In the genomic region with DNA sequence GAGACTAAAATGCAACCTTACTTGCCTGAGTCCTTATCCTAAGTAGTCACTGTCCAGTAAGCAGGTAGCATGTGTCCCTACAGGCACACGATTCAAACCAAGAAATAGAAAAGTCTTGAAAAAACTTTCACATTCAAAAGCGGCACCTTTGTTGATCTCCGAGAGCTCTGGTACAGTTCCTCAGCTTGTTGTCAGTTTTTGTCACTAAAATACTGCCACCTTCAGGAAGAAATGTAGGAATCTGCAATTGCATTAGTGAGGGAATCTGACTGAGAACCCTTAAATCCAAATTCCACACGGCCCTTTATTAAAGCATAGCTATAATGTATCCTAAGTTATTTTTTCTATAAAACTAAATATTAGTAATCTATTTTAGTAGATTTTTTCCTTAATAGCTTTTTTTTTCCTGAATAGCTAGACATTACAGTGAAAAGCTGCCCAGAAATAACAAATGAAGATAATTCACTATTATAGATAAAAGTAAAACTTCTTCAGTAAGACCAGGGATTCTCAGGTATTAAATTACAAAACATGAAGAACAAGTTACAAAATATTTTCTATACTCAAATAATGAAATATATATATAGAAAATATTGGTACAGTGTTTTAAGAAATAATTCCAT, we compare ENCODE assay signal across 9 cellular contexts. TPM values are rescaled to one million over a fixed set of nuclear protein-coding genes. Genes with fewer than 3 reads are reported as not detected.
DNase-seq lines count a peak whose midpoint lies in the region; ATAC-seq and TF ChIP-seq lines count a peak whose summit lies in the region.
"Had no signal": no experiment of that assay in that cellular context is flagged by ENCODE, and none has a peak within 500 bp of the region (broad histone marks: within the 10 kb centered on the region; RNA-seq: fewer than 3 reads in every experiment).

No MANE protein-coding gene starts in this region.

- no peak overlapping the region for H3K27ac Mint-ChIP-seq in natural killer cell treated with Interleukin-12 subunit alpha and Interleukin-12 subunit beta and Interleukin-15 and Interleukin-18, amount 100 ng/mL, for 72 hours
- H3K27ac Mint-ChIP-seq: T-helper 1 cell treated with Interleukin-12 subunit alpha and Interleukin-12 subunit beta and Interleukin-4 antibody, amounts not matched to agents 30 μg/mL and 1 μg/mL, for 36 hours had no signal

- no peaks in the 10 kb centered on the region for H3K9me3 Mint-ChIP-seq in natural killer cell treated with Interleukin-12 subunit alpha and Interleukin-12 subunit beta and Interleukin-15 and Interleukin-18, amount 100 ng/mL, for 72 hours
- H3K9me3 Mint-ChIP-seq: T-helper 1 cell treated with Interleukin-12 subunit alpha and Interleukin-12 subunit beta and Interleukin-4 antibody, amounts not matched to agents 30 μg/mL and 1 μg/mL, for 36 hours had no signal

- peak; percentile 67 for TF ChIP-seq CTCF in GM10266 (IDR thresholded peaks at IDR 0.05; ENCODE audit: control insufficient read depth, insufficient read depth, low read depth, missing control alignments)
- peak; percentile 66 for TF ChIP-seq CTCF in MM.1S (IDR thresholded peaks at IDR 0.05; ENCODE audit: low read length)

- H3K79me2 ChIP-seq in MM.1S (ENCODE audit: low read length), result no peaks in the 10 kb centered on the region

- no peaks in the 10 kb centered on the region for H3F3A ChIP-seq in MM.1S (ENCODE audit: insufficient read depth, low read length)

- no peaks in the 10 kb centered on the region for H3K36me3 ChIP-seq in MM.1S (replicated peaks; ENCODE audit: insufficient read depth, low read length)

- no peaks in the 10 kb centered on the region for H4K20me1 ChIP-seq in MM.1S (ENCODE audit: insufficient read depth, low read length)

- DNase-seq in AG08395 (ENCODE audit: low spot score), result peak; percentile 64
- peak; percentile 49 for DNase-seq in GM10266 (ENCODE audit: extremely low spot score)
- DNase-seq in HEK293T (ENCODE audit: extremely low spot score), result peak; percentile 58
- peak; percentile 86 for DNase-seq in MM.1S
- peak; percentile 64 for DNase-seq in SKM-1 treated with dmso at 0.1 percent for 144 hours (lab: John Stamatoyannopoulos, UW; ENCODE audit: unreplicated experiment)
- DNase-seq in natural killer cell treated with Interleukin-12 subunit alpha and Interleukin-12 subunit beta and Interleukin-15 and Interleukin-18, amount 100 ng/mL, for 72 hours (ENCODE audit: low spot score), result no peak
- no peak for DNase-seq in activated effector memory CD4-positive, alpha-beta T cell treated with anti-CD3 and anti-CD28 coated beads, Interleukin-2, amount 50 U/mL, for 16 hours

- H3K4me3 ChIP-seq in MM.1S (ENCODE audit: low read length), result no peak overlapping the region

- H3K27me3 Mint-ChIP-seq in natural killer cell treated with Interleukin-12 subunit alpha and Interleukin-12 subunit beta and Interleukin-15 and Interleukin-18, amount 100 ng/mL, for 72 hours, result peaks cover 12 to 39% of the 10 kb centered on the region in 2 donors

- H3K9me2 ChIP-seq in MM.1S (replicated peaks; ENCODE audit: insufficient read depth, low read length), result no peaks in the 10 kb centered on the region

- POLR2A ChIA-PET in HEK293T (lab: Yijun Ruan, JAX), result interaction anchor here (1.0 to 1.6 kb wide), 3 partner anchors 8 to 23 kb away, joined by 3 to 6 read pairs (median 3); no protein-coding TSS in a partner anchor

- peaks cover 3 to 6% of the 10 kb centered on the region in 2 donors for H3K4me1 Mint-ChIP-seq in natural killer cell treated with Interleukin-12 subunit alpha and Interleukin-12 subunit beta and Interleukin-15 and Interleukin-18, amount 100 ng/mL, for 72 hours (ENCODE audit: low read depth in 2 of 2)

- H2AFZ ChIP-seq in MM.1S (ENCODE audit: low read length), result no peak overlapping the region

- no peaks in the 10 kb centered on the region for H3K9me3 ChIP-seq in MM.1S (replicated peaks; ENCODE audit: insufficient read depth, low read length)

- H3K27me3 ChIP-seq in MM.1S (replicated peaks; ENCODE audit: insufficient read depth, low read length), result no peaks in the 10 kb centered on the region

- CTCF ChIA-PET in HEK293T (lab: Yijun Ruan, JAX), result interaction anchor here (0.6 to 2.3 kb wide), 17 partner anchors 8 to 185 kb away, joined by 3 to 13 read pairs (median 4); no protein-coding TSS in a partner anchor

- no peak overlapping the region for H3K9ac ChIP-seq in MM.1S (ENCODE audit: low read length)

- peak; percentile 65 for ATAC-seq in esophagus mucosa
- peak; percentile 56 to 65 for ATAC-seq in natural killer cell treated with Interleukin-12 subunit alpha and Interleukin-12 subunit beta and Interleukin-15 and Interleukin-18, amount 100 ng/mL, for 72 hours

- no peak overlapping the region for H3K4me3 Mint-ChIP-seq in natural killer cell treated with Interleukin-12 subunit alpha and Interleukin-12 subunit beta and Interleukin-15 and Interleukin-18, amount 100 ng/mL, for 72 hours
- H3K4me3 Mint-ChIP-seq: T-helper 1 cell treated with Interleukin-12 subunit alpha and Interleukin-12 subunit beta and Interleukin-4 antibody, amounts not matched to agents 30 μg/mL and 1 μg/mL, for 36 hours had no signal

- H3K4me1 ChIP-seq in MM.1S (ENCODE audit: low read length), result no peaks in the 10 kb centered on the region

- H3K27ac ChIP-seq in MM.1S (ENCODE audit: low read length), result no peak overlapping the region

- no peaks in the 10 kb centered on the region for H3K36me3 Mint-ChIP-seq in natural killer cell treated with Interleukin-12 subunit alpha and Interleukin-12 subunit beta and Interleukin-15 and Interleukin-18, amount 100 ng/mL, for 72 hours

- H3K4me2 ChIP-seq in MM.1S (ENCODE audit: low read depth, low read length), result peak overlapping the region; percentile 22; the same call in 1 of the 2 replicates

TF ChIP-seq in HEK293T, 16 proteins besides CTCF, POLR2A, EP300 and RAD21:
- TF ChIP-seq ARNT (IDR thresholded peaks at IDR 0.05), result no peak
- TF ChIP-seq L3MBTL2 (conservative IDR thresholded peaks at IDR 0.05), result no peak
- TF ChIP-seq ZNF384 (IDR thresholded peaks at IDR 0.05), result no peak
- peak; percentile 74; the same call in 1 of the 2 replicates for TF ChIP-seq FOXK2 (IDR thresholded peaks at IDR 0.05)
- TF ChIP-seq NFRKB (IDR thresholded peaks at IDR 0.05), result no peak
- no peak for TF ChIP-seq BHLHE40 (IDR thresholded peaks at IDR 0.05; ENCODE audit: borderline replicate concordance)
- TF ChIP-seq SP1 (IDR thresholded peaks at IDR 0.05), result no peak
TF ChIP-seq in HEK293T: peak in this region for 1.

RNA-seq across cellular contexts. Expression of a gene that starts 44.0 kb away (rescaled TPM):
- not detected for total RNA-seq in esophagus mucosa
- not detected for total RNA-seq in natural killer cell treated with Interleukin-12 subunit alpha and Interleukin-12 subunit beta and Interleukin-15 and Interleukin-18, amount 100 ng/mL, for 72 hours

Comparison
In these comparisons a context has a peak if more than half of its experiments do, and no peak if none do; other contexts are left out.
1. DNase-seq: peak in AG08395 (single experiment), GM10266 (single experiment), HEK293T (single experiment), MM.1S (single experiment) and SKM-1 treated with dmso at 0.1 percent for 144 hours (single experiment); none in natural killer cell treated with Interleukin-12 subunit alpha and Interleukin-12 subunit beta and Interleukin-15 and Interleukin-18, amount 100 ng/mL, for 72 hours (single experiment) and activated effector memory CD4-positive, alpha-beta T cell treated with anti-CD3 and anti-CD28 coated beads, Interleukin-2, amount 50 U/mL, for 16 hours (single experiment).